In the genomic region with DNA sequence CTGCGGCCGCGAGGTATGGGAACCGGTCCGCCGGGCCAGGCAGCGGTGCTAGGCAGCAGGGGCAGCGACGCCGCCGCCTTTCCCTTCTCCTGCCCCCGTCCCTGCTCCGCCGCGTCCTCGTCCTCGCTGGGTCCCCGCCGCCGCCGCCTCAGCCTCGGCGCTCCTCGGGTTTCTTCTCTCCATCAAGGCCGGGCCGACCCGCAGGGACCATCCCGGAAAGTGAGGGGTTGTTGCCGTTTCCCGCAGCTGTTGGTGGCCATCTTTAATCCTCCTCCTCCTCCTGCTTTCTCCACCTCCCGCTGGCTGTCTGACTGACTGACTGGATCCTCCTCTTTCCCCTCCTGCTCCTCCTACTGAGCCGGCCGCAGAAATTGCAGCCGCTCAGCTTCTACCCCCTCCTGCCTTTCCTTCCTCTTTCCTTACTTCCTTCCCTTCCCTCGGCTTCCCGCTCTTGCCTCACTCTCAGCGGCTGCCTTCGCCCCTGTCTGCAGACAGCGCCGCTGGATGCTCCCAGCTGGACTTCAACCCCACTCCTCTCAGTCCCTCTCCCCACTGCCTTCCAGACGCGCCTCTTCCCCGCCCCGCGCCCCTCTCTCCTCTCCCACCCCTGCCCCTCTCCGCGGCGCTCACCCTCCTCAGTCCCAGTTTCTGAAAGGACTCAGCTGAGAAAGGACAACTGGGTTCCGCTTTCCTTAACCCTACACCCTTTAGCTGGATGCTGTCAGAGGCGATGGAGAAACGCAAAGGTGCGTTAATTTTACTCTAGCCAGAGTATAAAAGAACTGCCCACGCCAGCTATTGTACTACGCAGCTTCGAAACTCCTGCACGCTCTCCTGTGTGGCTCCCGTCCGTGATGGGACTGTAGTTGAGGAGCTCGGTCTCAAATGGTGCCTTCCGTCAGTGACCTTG, we compare ENCODE assay signal across 1 cellular context.
A peak's percentile ranks its signal among the peaks of the same experiment; 100 is the strongest.
TF ChIP-seq lines count a peak whose summit lies in the region.

A gene with protein sequence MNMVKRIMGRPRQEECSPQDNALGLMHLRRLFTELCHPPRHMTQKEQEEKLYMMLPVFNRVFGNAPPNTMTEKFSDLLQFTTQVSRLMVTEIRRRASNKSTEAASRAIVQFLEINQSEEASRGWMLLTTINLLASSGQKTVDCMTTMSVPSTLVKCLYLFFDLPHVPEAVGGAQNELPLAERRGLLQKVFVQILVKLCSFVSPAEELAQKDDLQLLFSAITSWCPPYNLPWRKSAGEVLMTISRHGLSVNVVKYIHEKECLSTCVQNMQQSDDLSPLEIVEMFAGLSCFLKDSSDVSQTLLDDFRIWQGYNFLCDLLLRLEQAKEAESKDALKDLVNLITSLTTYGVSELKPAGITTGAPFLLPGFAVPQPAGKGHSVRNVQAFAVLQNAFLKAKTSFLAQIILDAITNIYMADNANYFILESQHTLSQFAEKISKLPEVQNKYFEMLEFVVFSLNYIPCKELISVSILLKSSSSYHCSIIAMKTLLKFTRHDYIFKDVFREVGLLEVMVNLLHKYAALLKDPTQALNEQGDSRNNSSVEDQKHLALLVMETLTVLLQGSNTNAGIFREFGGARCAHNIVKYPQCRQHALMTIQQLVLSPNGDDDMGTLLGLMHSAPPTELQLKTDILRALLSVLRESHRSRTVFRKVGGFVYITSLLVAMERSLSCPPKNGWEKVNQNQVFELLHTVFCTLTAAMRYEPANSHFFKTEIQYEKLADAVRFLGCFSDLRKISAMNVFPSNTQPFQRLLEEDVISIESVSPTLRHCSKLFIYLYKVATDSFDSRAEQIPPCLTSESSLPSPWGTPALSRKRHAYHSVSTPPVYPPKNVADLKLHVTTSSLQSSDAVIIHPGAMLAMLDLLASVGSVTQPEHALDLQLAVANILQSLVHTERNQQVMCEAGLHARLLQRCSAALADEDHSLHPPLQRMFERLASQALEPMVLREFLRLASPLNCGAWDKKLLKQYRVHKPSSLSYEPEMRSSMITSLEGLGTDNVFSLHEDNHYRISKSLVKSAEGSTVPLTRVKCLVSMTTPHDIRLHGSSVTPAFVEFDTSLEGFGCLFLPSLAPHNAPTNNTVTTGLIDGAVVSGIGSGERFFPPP (N-terminal part only) (minus strand): TSS at position 309 of the 910 bp plus-strand sequence. CDS start 106,099 bp downstream, outside the sequence.

TF ChIP-seq in HepG2, 621 proteins besides CTCF, POLR2A, EP300 and RAD21 (continued from another document and continues in another):
- TF ChIP-seq, protein P1, sequence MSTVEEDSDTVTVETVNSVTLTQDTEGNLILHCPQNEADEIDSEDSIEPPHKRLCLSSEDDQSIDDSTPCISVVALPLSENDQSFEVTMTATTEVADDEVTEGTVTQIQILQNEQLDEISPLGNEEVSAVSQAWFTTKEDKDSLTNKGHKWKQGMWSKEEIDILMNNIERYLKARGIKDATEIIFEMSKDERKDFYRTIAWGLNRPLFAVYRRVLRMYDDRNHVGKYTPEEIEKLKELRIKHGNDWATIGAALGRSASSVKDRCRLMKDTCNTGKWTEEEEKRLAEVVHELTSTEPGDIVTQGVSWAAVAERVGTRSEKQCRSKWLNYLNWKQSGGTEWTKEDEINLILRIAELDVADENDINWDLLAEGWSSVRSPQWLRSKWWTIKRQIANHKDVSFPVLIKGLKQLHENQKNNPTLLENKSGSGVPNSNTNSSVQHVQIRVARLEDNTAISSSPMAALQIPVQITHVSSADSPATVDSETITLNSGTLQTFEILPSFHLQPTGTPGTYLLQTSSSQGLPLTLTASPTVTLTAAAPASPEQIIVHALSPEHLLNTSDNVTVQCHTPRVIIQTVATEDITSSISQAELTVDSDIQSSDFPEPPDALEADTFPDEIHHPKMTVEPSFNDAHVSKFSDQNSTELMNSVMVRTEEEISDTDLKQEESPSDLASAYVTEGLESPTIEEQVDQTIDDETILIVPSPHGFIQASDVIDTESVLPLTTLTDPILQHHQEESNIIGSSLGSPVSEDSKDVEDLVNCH (CRISPR knock-in tag; IDR thresholded peaks at IDR 0.05): no peak
- TF ChIP-seq IKZF1 (IDR thresholded peaks at IDR 0.05) (no peak), MAZ (IDR thresholded peaks at IDR 0.05; ENCODE audit: borderline replicate concordance, low read depth, low read length) (no peak), MAZ (CRISPR knock-in tag; IDR thresholded peaks at IDR 0.05; ENCODE audit: low read depth) (peak; percentile 11; the same call in 1 of the 2 replicates), SSRP1 (CRISPR knock-in tag; IDR thresholded peaks at IDR 0.05) (no peak), ZNF772 (CRISPR knock-in tag; IDR thresholded peaks at IDR 0.05) (0 out of 2 replicates have a peak, but pooled peaks have one; percentile 24), ZNF781 (CRISPR knock-in tag; IDR thresholded peaks at IDR 0.05; ENCODE audit: borderline replicate concordance, not compliant biosample characterization) (no peak), MAFG (CRISPR knock-in tag; IDR thresholded peaks at IDR 0.05) (no peak), ZFP36L1 (CRISPR knock-in tag; IDR thresholded peaks at IDR 0.05) (no peak), TP53 (CRISPR knock-in tag; conservative IDR thresholded peaks at IDR 0.05) (no peak), NKX3-1 (CRISPR knock-in tag; IDR thresholded peaks at IDR 0.05) (no peak), DMAP1 (CRISPR knock-in tag; IDR thresholded peaks at IDR 0.05) (no peak), CBX1 (IDR thresholded peaks at IDR 0.05; ENCODE audit: low read depth) (no peak), ZNF547 (CRISPR knock-in tag; IDR thresholded peaks at IDR 0.05) (no peak), MIER3 (CRISPR knock-in tag; IDR thresholded peaks at IDR 0.05; ENCODE audit: borderline replicate concordance) (no peak; the same call in 1 of the 2 replicates), ZNF33B (CRISPR knock-in tag; IDR thresholded peaks at IDR 0.05) (no peak), KDM3A (CRISPR knock-in tag; IDR thresholded peaks at IDR 0.05; ENCODE audit: low read depth) (peak; percentile 39; the same call in 1 of the 2 replicates), ETV6 (CRISPR knock-in tag; conservative IDR thresholded peaks at IDR 0.05) (no peak)
- TF ChIP-seq, protein P2, sequence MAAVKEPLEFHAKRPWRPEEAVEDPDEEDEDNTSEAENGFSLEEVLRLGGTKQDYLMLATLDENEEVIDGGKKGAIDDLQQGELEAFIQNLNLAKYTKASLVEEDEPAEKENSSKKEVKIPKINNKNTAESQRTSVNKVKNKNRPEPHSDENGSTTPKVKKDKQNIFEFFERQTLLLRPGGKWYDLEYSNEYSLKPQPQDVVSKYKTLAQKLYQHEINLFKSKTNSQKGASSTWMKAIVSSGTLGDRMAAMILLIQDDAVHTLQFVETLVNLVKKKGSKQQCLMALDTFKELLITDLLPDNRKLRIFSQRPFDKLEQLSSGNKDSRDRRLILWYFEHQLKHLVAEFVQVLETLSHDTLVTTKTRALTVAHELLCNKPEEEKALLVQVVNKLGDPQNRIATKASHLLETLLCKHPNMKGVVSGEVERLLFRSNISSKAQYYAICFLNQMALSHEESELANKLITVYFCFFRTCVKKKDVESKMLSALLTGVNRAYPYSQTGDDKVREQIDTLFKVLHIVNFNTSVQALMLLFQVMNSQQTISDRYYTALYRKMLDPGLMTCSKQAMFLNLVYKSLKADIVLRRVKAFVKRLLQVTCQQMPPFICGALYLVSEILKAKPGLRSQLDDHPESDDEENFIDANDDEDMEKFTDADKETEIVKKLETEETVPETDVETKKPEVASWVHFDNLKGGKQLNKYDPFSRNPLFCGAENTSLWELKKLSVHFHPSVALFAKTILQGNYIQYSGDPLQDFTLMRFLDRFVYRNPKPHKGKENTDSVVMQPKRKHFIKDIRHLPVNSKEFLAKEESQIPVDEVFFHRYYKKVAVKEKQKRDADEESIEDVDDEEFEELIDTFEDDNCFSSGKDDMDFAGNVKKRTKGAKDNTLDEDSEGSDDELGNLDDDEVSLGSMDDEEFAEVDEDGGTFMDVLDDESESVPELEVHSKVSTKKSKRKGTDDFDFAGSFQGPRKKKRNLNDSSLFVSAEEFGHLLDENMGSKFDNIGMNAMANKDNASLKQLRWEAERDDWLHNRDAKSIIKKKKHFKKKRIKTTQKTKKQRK (IDR thresholded peaks at IDR 0.05; ENCODE audit: low read length): no peak
- TF ChIP-seq, protein P3, sequence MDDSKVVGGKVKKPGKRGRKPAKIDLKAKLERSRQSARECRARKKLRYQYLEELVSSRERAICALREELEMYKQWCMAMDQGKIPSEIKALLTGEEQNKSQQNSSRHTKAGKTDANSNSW (CRISPR knock-in tag; IDR thresholded peaks at IDR 0.05; ENCODE audit: borderline replicate concordance): no peak
- TF ChIP-seq, protein P4, sequence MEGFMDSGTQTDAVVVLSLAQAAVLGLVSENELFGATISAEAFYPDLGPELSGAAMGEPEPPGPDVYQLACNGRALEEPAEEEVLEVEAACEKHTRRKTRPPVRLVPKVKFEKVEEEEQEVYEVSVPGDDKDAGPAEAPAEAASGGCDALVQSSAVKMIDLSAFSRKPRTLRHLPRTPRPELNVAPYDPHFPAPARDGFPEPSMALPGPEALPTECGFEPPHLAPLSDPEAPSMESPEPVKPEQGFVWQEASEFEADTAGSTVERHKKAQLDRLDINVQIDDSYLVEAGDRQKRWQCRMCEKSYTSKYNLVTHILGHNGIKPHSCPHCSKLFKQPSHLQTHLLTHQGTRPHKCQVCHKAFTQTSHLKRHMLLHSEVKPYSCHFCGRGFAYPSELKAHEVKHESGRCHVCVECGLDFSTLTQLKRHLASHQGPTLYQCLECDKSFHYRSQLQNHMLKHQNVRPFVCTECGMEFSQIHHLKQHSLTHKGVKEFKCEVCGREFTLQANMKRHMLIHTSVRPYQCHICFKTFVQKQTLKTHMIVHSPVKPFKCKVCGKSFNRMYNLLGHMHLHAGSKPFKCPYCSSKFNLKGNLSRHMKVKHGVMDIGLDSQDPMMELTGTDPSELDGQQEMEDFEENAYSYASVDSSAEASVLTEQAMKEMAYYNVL (CRISPR knock-in tag; IDR thresholded peaks at IDR 0.05; ENCODE audit: borderline replicate concordance): no peak; the same call in 1 of the 2 replicates
- TF ChIP-seq, protein P5, sequence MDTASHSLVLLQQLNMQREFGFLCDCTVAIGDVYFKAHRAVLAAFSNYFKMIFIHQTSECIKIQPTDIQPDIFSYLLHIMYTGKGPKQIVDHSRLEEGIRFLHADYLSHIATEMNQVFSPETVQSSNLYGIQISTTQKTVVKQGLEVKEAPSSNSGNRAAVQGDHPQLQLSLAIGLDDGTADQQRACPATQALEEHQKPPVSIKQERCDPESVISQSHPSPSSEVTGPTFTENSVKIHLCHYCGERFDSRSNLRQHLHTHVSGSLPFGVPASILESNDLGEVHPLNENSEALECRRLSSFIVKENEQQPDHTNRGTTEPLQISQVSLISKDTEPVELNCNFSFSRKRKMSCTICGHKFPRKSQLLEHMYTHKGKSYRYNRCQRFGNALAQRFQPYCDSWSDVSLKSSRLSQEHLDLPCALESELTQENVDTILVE (CRISPR knock-in tag; IDR thresholded peaks at IDR 0.05): peak; percentile 62; the same call in 1 of the 2 replicates
- TF ChIP-seq, protein P6, sequence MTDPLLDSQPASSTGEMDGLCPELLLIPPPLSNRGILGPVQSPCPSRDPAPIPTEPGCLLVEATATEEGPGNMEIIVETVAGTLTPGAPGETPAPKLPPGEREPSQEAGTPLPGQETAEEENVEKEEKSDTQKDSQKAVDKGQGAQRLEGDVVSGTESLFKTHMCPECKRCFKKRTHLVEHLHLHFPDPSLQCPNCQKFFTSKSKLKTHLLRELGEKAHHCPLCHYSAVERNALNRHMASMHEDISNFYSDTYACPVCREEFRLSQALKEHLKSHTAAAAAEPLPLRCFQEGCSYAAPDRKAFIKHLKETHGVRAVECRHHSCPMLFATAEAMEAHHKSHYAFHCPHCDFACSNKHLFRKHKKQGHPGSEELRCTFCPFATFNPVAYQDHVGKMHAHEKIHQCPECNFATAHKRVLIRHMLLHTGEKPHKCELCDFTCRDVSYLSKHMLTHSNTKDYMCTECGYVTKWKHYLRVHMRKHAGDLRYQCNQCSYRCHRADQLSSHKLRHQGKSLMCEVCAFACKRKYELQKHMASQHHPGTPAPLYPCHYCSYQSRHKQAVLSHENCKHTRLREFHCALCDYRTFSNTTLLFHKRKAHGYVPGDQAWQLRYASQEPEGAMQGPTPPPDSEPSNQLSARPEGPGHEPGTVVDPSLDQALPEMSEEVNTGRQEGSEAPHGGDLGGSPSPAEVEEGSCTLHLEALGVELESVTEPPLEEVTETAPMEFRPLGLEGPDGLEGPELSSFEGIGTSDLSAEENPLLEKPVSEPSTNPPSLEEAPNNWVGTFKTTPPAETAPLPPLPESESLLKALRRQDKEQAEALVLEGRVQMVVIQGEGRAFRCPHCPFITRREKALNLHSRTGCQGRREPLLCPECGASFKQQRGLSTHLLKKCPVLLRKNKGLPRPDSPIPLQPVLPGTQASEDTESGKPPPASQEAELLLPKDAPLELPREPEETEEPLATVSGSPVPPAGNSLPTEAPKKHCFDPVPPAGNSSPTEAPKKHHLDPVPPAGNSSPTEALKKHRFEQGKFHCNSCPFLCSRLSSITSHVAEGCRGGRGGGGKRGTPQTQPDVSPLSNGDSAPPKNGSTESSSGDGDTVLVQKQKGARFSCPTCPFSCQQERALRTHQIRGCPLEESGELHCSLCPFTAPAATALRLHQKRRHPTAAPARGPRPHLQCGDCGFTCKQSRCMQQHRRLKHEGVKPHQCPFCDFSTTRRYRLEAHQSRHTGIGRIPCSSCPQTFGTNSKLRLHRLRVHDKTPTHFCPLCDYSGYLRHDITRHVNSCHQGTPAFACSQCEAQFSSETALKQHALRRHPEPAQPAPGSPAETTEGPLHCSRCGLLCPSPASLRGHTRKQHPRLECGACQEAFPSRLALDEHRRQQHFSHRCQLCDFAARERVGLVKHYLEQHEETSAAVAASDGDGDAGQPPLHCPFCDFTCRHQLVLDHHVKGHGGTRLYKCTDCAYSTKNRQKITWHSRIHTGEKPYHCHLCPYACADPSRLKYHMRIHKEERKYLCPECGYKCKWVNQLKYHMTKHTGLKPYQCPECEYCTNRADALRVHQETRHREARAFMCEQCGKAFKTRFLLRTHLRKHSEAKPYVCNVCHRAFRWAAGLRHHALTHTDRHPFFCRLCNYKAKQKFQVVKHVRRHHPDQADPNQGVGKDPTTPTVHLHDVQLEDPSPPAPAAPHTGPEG (CRISPR knock-in tag; IDR thresholded peaks at IDR 0.05): no peak
- TF ChIP-seq, protein P7, sequence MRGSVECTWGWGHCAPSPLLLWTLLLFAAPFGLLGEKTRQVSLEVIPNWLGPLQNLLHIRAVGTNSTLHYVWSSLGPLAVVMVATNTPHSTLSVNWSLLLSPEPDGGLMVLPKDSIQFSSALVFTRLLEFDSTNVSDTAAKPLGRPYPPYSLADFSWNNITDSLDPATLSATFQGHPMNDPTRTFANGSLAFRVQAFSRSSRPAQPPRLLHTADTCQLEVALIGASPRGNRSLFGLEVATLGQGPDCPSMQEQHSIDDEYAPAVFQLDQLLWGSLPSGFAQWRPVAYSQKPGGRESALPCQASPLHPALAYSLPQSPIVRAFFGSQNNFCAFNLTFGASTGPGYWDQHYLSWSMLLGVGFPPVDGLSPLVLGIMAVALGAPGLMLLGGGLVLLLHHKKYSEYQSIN (CRISPR knock-in tag; IDR thresholded peaks at IDR 0.05; ENCODE audit: borderline replicate concordance): no peak
